Comparison of ENCODE assay signal across 17 cellular contexts in the genomic region with DNA sequence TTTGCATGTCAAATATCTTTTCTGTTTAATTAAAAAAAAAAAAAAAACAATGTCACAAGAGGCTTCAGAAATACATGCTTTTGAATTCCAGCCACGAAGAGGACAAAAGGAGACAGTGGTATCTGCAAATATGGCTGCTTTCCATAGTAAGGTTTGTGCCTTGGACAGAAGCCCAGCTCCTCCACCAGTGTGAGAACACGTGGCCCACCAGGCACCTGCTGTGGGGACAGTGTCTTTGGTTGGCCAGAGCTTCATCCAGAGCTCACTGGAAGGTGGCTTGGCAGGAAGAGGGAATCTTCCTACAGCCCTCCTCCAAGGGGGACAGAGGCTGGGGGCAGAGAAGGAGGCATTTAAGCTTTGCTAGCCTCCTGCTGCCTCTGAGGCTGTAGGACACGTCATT.
DNase-seq lines count a peak whose midpoint lies in the region; ATAC-seq, FAIRE-seq and TF ChIP-seq lines count a peak whose summit lies in the region.
"Had no signal": no experiment of that assay in that cellular context is flagged by ENCODE, and none has a peak within 500 bp of the region (broad histone marks: within the 10 kb centered on the region; RNA-seq: fewer than 3 reads in every experiment).

No MANE protein-coding gene starts in this region.

- H3K4me1 ChIP-seq in left ventricle myocardium inferior = no peaks in the 10 kb centered on the region

- intact Hi-C loops in Right ventricle myocardium inferior (cut with DNase I) = no loop called here
- intact Hi-C loops in cardiac septum (cut with DNase I) = no loop called here
- intact Hi-C loops in left ventricle myocardium inferior (cut with micrococcal nuclease) = no loop called here

- H3K9me3 ChIP-seq in left ventricle myocardium inferior (replicated peaks) = no peaks in the 10 kb centered on the region
- H3K9me3 ChIP-seq: MG63 had no signal

- FAIRE-seq in urothelium cell line (lab: Jason Lieb, UNC) = peak; percentile 42

- ATAC-seq in Right ventricle myocardium inferior (peak; percentile 59), GM19397 (IDR thresholded peaks at IDR 0.05; ENCODE audit: unreplicated experiment) (no peak)

- H3K4me3 ChIP-seq in left ventricle myocardium inferior = no peak overlapping the region
- H3K4me3 ChIP-seq: MG63, PC-9 had no signal

- no peaks in the 10 kb centered on the region for H3K27me3 ChIP-seq in left ventricle myocardium inferior (ENCODE audit: low read depth)
- H3K27me3 ChIP-seq: BLaER1 treated with 17β-estradiol and CSF1 and Interleukin-3, amounts not matched to agents 10 nM and 100 nM; MG63 had no signal

- TF ChIP-seq CTCF in left ventricle myocardium inferior (IDR thresholded peaks at IDR 0.05; ENCODE audit: borderline replicate concordance) = no peak

- DNase-seq in Right ventricle myocardium inferior (ENCODE audit: missing footprints) (no peak), cardiac septum (ENCODE audit: low spot score) (no peak), NCI-H2029 treated with DMSO at 0.1 percent for 48 hours (lab: John Stamatoyannopoulos, UW) (peak; percentile 78), left ventricle myocardium inferior (peak; percentile 25), urothelium cell line (ENCODE audit: low spot score) (no peak), NCI-H2107 (lab: John Stamatoyannopoulos, UW) (no peak), NCI-H1105 treated with DMSO at 0.1 percent for 48 hours (lab: John Stamatoyannopoulos, UW) (no peak)
- DNase-seq: DND-41, GDM1, H9, Karpas-422, MG63, NCI-H1092, NCI-H1694, PC-9 had no signal

- peaks cover 8% of the 10 kb centered on the region for H3K36me3 ChIP-seq in left ventricle myocardium inferior
- H3K36me3 ChIP-seq: MG63 had no signal

- no peak overlapping the region for H3K27ac ChIP-seq in left ventricle myocardium inferior (replicated peaks)
- H3K27ac ChIP-seq: PC-9 had no signal

Comparison
In these comparisons a context has a peak if more than half of its experiments do, and no peak if none do; other contexts are left out.
1. DNase-seq: peak in NCI-H2029 treated with DMSO at 0.1 percent for 48 hours (single experiment) and left ventricle myocardium inferior (single experiment); none in Right ventricle myocardium inferior (single experiment), cardiac septum (single experiment), urothelium cell line (single experiment), NCI-H2107 (single experiment) and NCI-H1105 treated with DMSO at 0.1 percent for 48 hours (single experiment).